ENCODE assay signal across 11 cellular contexts in genomic region chr5:14714706-14715105, GRCh38. TPM values are rescaled to one million over a fixed set of nuclear protein-coding genes. Genes with fewer than 3 reads are reported as not detected.
A peak's percentile ranks its signal among the peaks of the same experiment; 100 is the strongest.
DNase-seq lines count a peak whose midpoint lies in the region; ATAC-seq and TF ChIP-seq lines count a peak whose summit lies in the region.
"Had no signal": no experiment of that assay in that cellular context is flagged by ENCODE, and none has a peak within 500 bp of the region (broad histone marks: within the 10 kb centered on the region; RNA-seq: fewer than 3 reads in every experiment).

No MANE protein-coding gene starts in this region.

- H3K23ac ChIP-seq in IMR-90 (ENCODE audit: low read depth, low read length): no peak overlapping the region

- 0 out of 2 replicates have a peak, but pooled peaks cover 2% of the 10 kb centered on the region for H3K4me1 ChIP-seq in IMR-90 (ENCODE audit: control insufficient read depth, insufficient read depth, low read length)
- H3K4me1 ChIP-seq in RWPE2 (ENCODE audit: insufficient read depth, poor library complexity, severe bottlenecking): no peaks in the 10 kb centered on the region
- peaks cover 12% of the 10 kb centered on the region for H3K4me1 ChIP-seq in left ventricle myocardium inferior
- H3K4me1 ChIP-seq in HAP-1: no peaks in the 10 kb centered on the region
- H3K4me1 ChIP-seq: body of pancreas had no signal

- 97% methylated on average over 6 of the region's 6 CpGs; no CpG with 5 or more reads in 1 of the 2 experiments for WGBS in IMR-90 (ENCODE audit: extremely low coverage in 2 of 2, insufficient read length in 1 of 2), 2 experiments

- no peak overlapping the region for H3K56ac ChIP-seq in IMR-90 (ENCODE audit: extremely low read depth, insufficient read depth, low read length)

- peaks cover 3 to 33% of the 10 kb centered on the region in 2 experiments for H3K79me1 ChIP-seq in IMR-90 (ENCODE audit: low read depth in 1 of 2, low read length in 2 of 2)

- peaks cover 53% of the 10 kb centered on the region for H3K36me3 ChIP-seq in IMR-90 (ENCODE audit: control insufficient read depth, insufficient read depth, low read length)
- peaks cover 41% of the 10 kb centered on the region for H3K36me3 ChIP-seq in RWPE2 (ENCODE audit: low read depth)
- H3K36me3 ChIP-seq in left ventricle myocardium inferior: peaks cover 81% of the 10 kb centered on the region
- peaks cover 6% of the 10 kb centered on the region for H3K36me3 ChIP-seq in HAP-1 (replicated peaks)

- no peak overlapping the region for H2BK15ac ChIP-seq in IMR-90 (ENCODE audit: low read depth, low read length)

- TF ChIP-seq CTCF in IMR-90 (conservative IDR thresholded peaks at IDR 0.05; ENCODE audit: low read depth, low read length): no peak
- no peak for TF ChIP-seq CTCF in RWPE2 (IDR thresholded peaks at IDR 0.05; ENCODE audit: poor library complexity, severe bottlenecking)
- TF ChIP-seq CTCF in left ventricle myocardium inferior (IDR thresholded peaks at IDR 0.05; ENCODE audit: borderline replicate concordance): no peak
- no peak for TF ChIP-seq CTCF in type B pancreatic cell (conservative IDR thresholded peaks at IDR 0.05)

- no peaks in the 10 kb centered on the region for H3K9me3 ChIP-seq in IMR-90 (ENCODE audit: control insufficient read depth, insufficient read depth, low read length)
- H3K9me3 ChIP-seq in RWPE2 (ENCODE audit: severe bottlenecking): peaks cover 2% of the 10 kb centered on the region
- no peaks in the 10 kb centered on the region for H3K9me3 ChIP-seq in left ventricle myocardium inferior (replicated peaks)
- H3K9me3 ChIP-seq in HAP-1: no peaks in the 10 kb centered on the region
- H3K9me3 ChIP-seq: body of pancreas had no signal

- dilution Hi-C loops in IMR-90 (cut with HindIII; ENCODE audit: low sequenced_read_pairs, unreplicated experiment): no loop called here

- intact Hi-C loops in IMR-90 (cut with micrococcal nuclease) (no loop called here), left ventricle myocardium inferior (cut with micrococcal nuclease) (no loop called here)

- no peak overlapping the region for H4K5ac ChIP-seq in IMR-90 (ENCODE audit: low read depth, low read length)

- DNase-seq in DMS 273 (lab: John Stamatoyannopoulos, UW; ENCODE audit: unreplicated experiment) (peak; percentile 83), IMR-90 (no peak), RWPE2 (ENCODE audit: low spot score) (peak; percentile 35), left ventricle myocardium inferior (no peak), type B pancreatic cell (ENCODE audit: extremely low spot score, unreplicated experiment) (no peak), HAP-1 (ENCODE audit: low spot score in 2 of 2) (no peak)
- DNase-seq: body of pancreas; immature natural killer cell; stimulated activated CD4-positive, alpha-beta T cell treated with anti-CD3 and anti-CD28 coated beads, Interleukin-2, amount 100 ng/mL, for 24 hours had no signal

- TF ChIP-seq POLR2A in IMR-90 (IDR thresholded peaks at IDR 0.05; ENCODE audit: low read depth, low read length): no peak

- no peak for ATAC-seq in IMR-90 (ENCODE audit: low read depth)
- ATAC-seq in RWPE2 (ENCODE audit: low read depth): peak; percentile 54; the same call in 2 of the 3 replicates
- ATAC-seq in stimulated activated memory B cell treated with anti-CD40 and anti-IgM and Interleukin-4, amounts not matched to agents 10 μg/mL and 1 μg/mL and 100 μg/mL, for 72 hours: no peak
- no peak for ATAC-seq in HG02870 (IDR thresholded peaks at IDR 0.05; ENCODE audit: unreplicated experiment)
- ATAC-seq: body of pancreas had no signal

- H2AFZ ChIP-seq in IMR-90 (replicated peaks; ENCODE audit: low read length, poor library complexity): no peak overlapping the region

- H4K20me1 ChIP-seq in IMR-90 (ENCODE audit: insufficient read depth, low read length): no peaks in the 10 kb centered on the region

- H3K27me3 ChIP-seq in IMR-90 (ENCODE audit: control insufficient read depth, insufficient read depth, low read length) (no peaks in the 10 kb centered on the region), RWPE2 (ENCODE audit: insufficient read depth, poor library complexity, severe bottlenecking) (no peaks in the 10 kb centered on the region), left ventricle myocardium inferior (ENCODE audit: low read depth) (no peaks in the 10 kb centered on the region), HAP-1 (ENCODE audit: low read depth) (no peaks in the 10 kb centered on the region)
- H3K27me3 ChIP-seq: body of pancreas had no signal

- H3K27ac ChIP-seq in IMR-90 (ENCODE audit: insufficient read depth, low read length) (no peak overlapping the region), RWPE2 (ENCODE audit: poor library complexity, severe bottlenecking) (no peak overlapping the region), left ventricle myocardium inferior (replicated peaks) (peak overlapping the region; percentile 54)
- H3K27ac ChIP-seq: body of pancreas had no signal

- H3K9me1 ChIP-seq in IMR-90 (ENCODE audit: insufficient read depth, low read length): 0 out of 2 replicates have a peak, but pooled peaks cover 14% of the 10 kb centered on the region

- no peak overlapping the region for H3K9ac ChIP-seq in IMR-90 (ENCODE audit: low read depth, low read length)

- no peak overlapping the region for H2BK20ac ChIP-seq in IMR-90 (ENCODE audit: low read depth, low read length)

- no peak overlapping the region for H3K18ac ChIP-seq in IMR-90 (ENCODE audit: low read depth, low read length)

- no peak overlapping the region for H2BK5ac ChIP-seq in IMR-90 (ENCODE audit: low read depth, low read length, poor library complexity, severe bottlenecking)

- H3K4me3 ChIP-seq in IMR-90 (ENCODE audit: insufficient read depth, low read depth, low read length) (no peak overlapping the region), RWPE2 (ENCODE audit: severe bottlenecking) (no peak overlapping the region), left ventricle myocardium inferior (no peak overlapping the region), HAP-1 (no peak overlapping the region)
- H3K4me3 ChIP-seq: body of pancreas had no signal

- no peaks in the 10 kb centered on the region for H3K27me3 Mint-ChIP-seq in type B pancreatic cell
- H3K27me3 Mint-ChIP-seq in stimulated activated memory B cell treated with anti-CD40 and anti-IgM and Interleukin-4, amounts not matched to agents 10 μg/mL and 1 μg/mL and 100 μg/mL, for 72 hours: no peaks in the 10 kb centered on the region

- H3K27ac Mint-ChIP-seq in type B pancreatic cell: no peak overlapping the region
- H3K27ac Mint-ChIP-seq in stimulated activated memory B cell treated with anti-CD40 and anti-IgM and Interleukin-4, amounts not matched to agents 10 μg/mL and 1 μg/mL and 100 μg/mL, for 72 hours: no peak overlapping the region

- H3K4me3 Mint-ChIP-seq in type B pancreatic cell: no peak overlapping the region
- H3K4me3 Mint-ChIP-seq in stimulated activated memory B cell treated with anti-CD40 and anti-IgM and Interleukin-4, amounts not matched to agents 10 μg/mL and 1 μg/mL and 100 μg/mL, for 72 hours: no peak overlapping the region
- H3K4me3 Mint-ChIP-seq: immature natural killer cell had no signal

- peaks cover 48% of the 10 kb centered on the region for H3K36me3 Mint-ChIP-seq in type B pancreatic cell
- H3K36me3 Mint-ChIP-seq in stimulated activated memory B cell treated with anti-CD40 and anti-IgM and Interleukin-4, amounts not matched to agents 10 μg/mL and 1 μg/mL and 100 μg/mL, for 72 hours: peaks cover 82% of the 10 kb centered on the region

- no TSS peak for BruUV-seq in IMR-90 (replicated peaks; lab: Mats Ljungman, UMichigan)

- H2AK5ac ChIP-seq in IMR-90 (ENCODE audit: low read depth, low read length): 0 out of 2 replicates have a peak overlapping the region, but pooled peaks have one; percentile 8

- H3K4ac ChIP-seq in IMR-90 (ENCODE audit: low read depth, low read length): no peak overlapping the region

- H3K14ac ChIP-seq in IMR-90 (replicated peaks; ENCODE audit: low read depth, low read length): no peak overlapping the region

- H3K9me3 Mint-ChIP-seq in type B pancreatic cell: no peaks in the 10 kb centered on the region
- no peaks in the 10 kb centered on the region for H3K9me3 Mint-ChIP-seq in stimulated activated memory B cell treated with anti-CD40 and anti-IgM and Interleukin-4, amounts not matched to agents 10 μg/mL and 1 μg/mL and 100 μg/mL, for 72 hours
- H3K9me3 Mint-ChIP-seq: immature natural killer cell had no signal

- H3K4me1 Mint-ChIP-seq in type B pancreatic cell (ENCODE audit: unreplicated experiment): no peaks in the 10 kb centered on the region
- H3K4me1 Mint-ChIP-seq in stimulated activated memory B cell treated with anti-CD40 and anti-IgM and Interleukin-4, amounts not matched to agents 10 μg/mL and 1 μg/mL and 100 μg/mL, for 72 hours: peaks cover 7% of the 10 kb centered on the region

- no peak for TF ChIP-seq RAD21 in IMR-90 (IDR thresholded peaks at IDR 0.05; ENCODE audit: low read length)

- H2BK120ac ChIP-seq in IMR-90 (ENCODE audit: low read depth, low read length): no peak overlapping the region

- CTCF ChIA-PET in IMR-90 (lab: Yijun Ruan, JAX): no interaction called here

- no peak overlapping the region for H3K4me2 ChIP-seq in IMR-90 (ENCODE audit: low read depth, low read length)

- no peak overlapping the region for H4K91ac ChIP-seq in IMR-90 (ENCODE audit: insufficient read depth, low read depth, low read length)

- in situ Hi-C loops in IMR-90 (cut with MboI; ENCODE audit: low sequenced_read_pairs) (loop anchor here (25.0 kb wide), 1 partner anchor 798 kb away; the partner anchor contains the start of gene FBXL7), HAP-1 (cut with MboI; ENCODE audit: low sequenced_read_pairs) (no loop called here)

- H2AK9ac ChIP-seq in IMR-90 (replicated peaks; ENCODE audit: low read depth, low read length, poor library complexity): no peak overlapping the region

- no peak overlapping the region for H4K8ac ChIP-seq in IMR-90 (ENCODE audit: low read depth in 2 of 2, low read length in 2 of 2)

- POLR2A ChIA-PET in IMR-90 (lab: Charles Lee; ENCODE audit: unreplicated experiment): no interaction called here

TF ChIP-seq in IMR-90, 13 proteins besides CTCF, POLR2A, EP300 and RAD21 (continues in another document):
- TF ChIP-seq MAZ (IDR thresholded peaks at IDR 0.05; ENCODE audit: borderline replicate concordance, low read depth, low read length): no peak
- TF ChIP-seq, protein P1, sequence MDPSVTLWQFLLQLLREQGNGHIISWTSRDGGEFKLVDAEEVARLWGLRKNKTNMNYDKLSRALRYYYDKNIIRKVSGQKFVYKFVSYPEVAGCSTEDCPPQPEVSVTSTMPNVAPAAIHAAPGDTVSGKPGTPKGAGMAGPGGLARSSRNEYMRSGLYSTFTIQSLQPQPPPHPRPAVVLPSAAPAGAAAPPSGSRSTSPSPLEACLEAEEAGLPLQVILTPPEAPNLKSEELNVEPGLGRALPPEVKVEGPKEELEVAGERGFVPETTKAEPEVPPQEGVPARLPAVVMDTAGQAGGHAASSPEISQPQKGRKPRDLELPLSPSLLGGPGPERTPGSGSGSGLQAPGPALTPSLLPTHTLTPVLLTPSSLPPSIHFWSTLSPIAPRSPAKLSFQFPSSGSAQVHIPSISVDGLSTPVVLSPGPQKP (IDR thresholded peaks at IDR 0.05; ENCODE audit: borderline replicate concordance, low read depth, low read length): no peak

RNA-seq across cellular contexts. Expression of gene OTULIN, which starts 50.2 kb away (rescaled TPM):
- total RNA-seq in IMR-90 (2012; rRNA removed) (19.5 and 20.3 TPM in 2 replicates), left ventricle myocardium inferior (22.7 TPM), type B pancreatic cell (ENCODE audit: low replicate concordance) (24.4 and 31.1 TPM in 2 replicates)
- 5.9 and 6.9 TPM in 2 replicates for polyA plus RNA-seq in IMR-90 (2012; rRNA removed)
- polyA plus RNA-seq in IMR-90 (2012; cell fraction: cytosol; rRNA removed): 2.1 and 2.6 TPM in 2 replicates
- polyA plus RNA-seq in IMR-90 (2012; cell fraction: nucleus; rRNA removed; ENCODE audit: low replicate concordance): 5.2 and 6.8 TPM in 2 replicates

Comparison
In these comparisons a context has a peak if more than half of its experiments do, and no peak if none do; other contexts are left out.
1. DNase-seq: peak in DMS 273 (single experiment) and RWPE2 (single experiment); none in IMR-90 (single experiment), left ventricle myocardium inferior (single experiment), type B pancreatic cell (single experiment) and HAP-1 (0 of 2).